In the genomic region with DNA sequence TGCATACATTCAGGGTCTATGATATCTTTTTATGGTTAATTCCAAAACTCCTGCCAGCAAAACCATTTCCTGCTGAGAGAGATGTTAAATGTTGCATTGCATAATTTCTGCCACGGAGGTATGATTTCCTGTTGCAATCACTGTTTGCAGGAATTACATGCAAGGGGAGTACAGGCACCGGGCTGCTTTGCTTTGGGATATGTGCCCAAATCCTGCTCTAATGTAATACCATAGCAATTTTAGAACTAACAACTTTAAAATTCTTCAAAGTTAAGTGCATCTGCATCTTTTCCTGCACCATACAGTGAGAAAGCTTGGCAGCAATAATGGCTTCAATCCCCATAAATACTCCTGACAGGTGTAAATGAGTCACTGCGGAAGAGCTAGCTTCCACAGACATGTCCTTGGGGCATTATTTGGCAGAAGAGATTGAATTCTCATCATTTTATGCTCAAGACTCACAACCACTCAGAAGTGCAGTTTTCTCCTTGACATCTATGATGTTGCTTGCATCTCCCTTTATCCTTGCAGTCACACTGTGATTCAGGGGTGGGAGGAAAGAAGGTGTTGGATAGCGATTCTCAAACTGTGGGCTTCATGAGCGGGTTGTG, we compare ENCODE assay signal across 9 cellular contexts. TPM values are rescaled to one million over a fixed set of nuclear protein-coding genes. Genes with fewer than 3 reads are reported as not detected.
DNase-seq lines count a peak whose midpoint lies in the region; ATAC-seq and TF ChIP-seq lines count a peak whose summit lies in the region.
"Had no signal": no experiment of that assay in that cellular context is flagged by ENCODE, and none has a peak within 500 bp of the region (broad histone marks: within the 10 kb centered on the region; RNA-seq: fewer than 3 reads in every experiment).

No MANE protein-coding gene starts in this region.

- DNase-seq in AG09309 (ENCODE audit: low read depth) (peak; percentile 89), HuH-7 (ENCODE audit: low spot score) (peak; percentile 44), cardiac fibroblast (ENCODE audit: low read depth in 2 of 2) (peak; percentile 89 to 96), mesendoderm (peak; percentile 67), activated T-cell treated with anti-CD3 and anti-CD28 coated beads for 4 hours (no peak), NCI-H2171 treated with DMSO at 0.1 percent for 48 hours (lab: John Stamatoyannopoulos, UW) (no peak)
- DNase-seq in activated naive CD8-positive, alpha-beta T cell treated with anti-CD3 and anti-CD28 coated beads for 36 hours: no peak
- DNase-seq: upper lobe of left lung had no signal

- no peak overlapping the region for H3K9ac ChIP-seq in mesendoderm (ENCODE audit: low read length)

- TF ChIP-seq CTCF in AG09309 (IDR thresholded peaks at IDR 0.05; ENCODE audit: control insufficient read depth, insufficient read depth, low read depth, low read length, missing control alignments) (no peak), cardiac fibroblast (IDR thresholded peaks at IDR 0.05; ENCODE audit: low read depth, low read length) (no peak)

- no peak overlapping the region for H3K56ac ChIP-seq in mesendoderm (ENCODE audit: low read length)

- H3K4ac ChIP-seq in mesendoderm (ENCODE audit: low read depth, low read length): no peak overlapping the region

- no peak overlapping the region for H2BK5ac ChIP-seq in mesendoderm (ENCODE audit: low read length)

- no peak overlapping the region for H3K4me2 ChIP-seq in mesendoderm (ENCODE audit: low read length)

- no peaks in the 10 kb centered on the region for H3K27me3 ChIP-seq in mesendoderm (ENCODE audit: insufficient read depth, low read length, poor library complexity)
- H3K27me3 ChIP-seq: upper lobe of left lung had no signal

- no peaks in the 10 kb centered on the region for H3K79me2 ChIP-seq in mesendoderm (ENCODE audit: control insufficient read depth, insufficient read depth, low read length)

- H3K79me1 ChIP-seq in mesendoderm (ENCODE audit: low read length): peaks cover 2% of the 10 kb centered on the region

- H3K4me3 ChIP-seq in AG09309 (ENCODE audit: control insufficient read depth, low read depth, low read length) (no peak overlapping the region), cardiac fibroblast (replicated peaks in 1 of 2; ENCODE audit: low read depth in 2 of 2, low read length in 2 of 2) (no peak overlapping the region), mesendoderm (ENCODE audit: low read length) (no peak overlapping the region)
- H3K4me3 ChIP-seq: upper lobe of left lung had no signal

- H3K27ac ChIP-seq in mesendoderm (ENCODE audit: low read depth, low read length): no peak overlapping the region

- no peak overlapping the region for H2BK15ac ChIP-seq in mesendoderm (replicated peaks; ENCODE audit: low read depth)

- no CpG with 5 or more reads among the region's 5 CpGs for WGBS in mesendoderm (ENCODE audit: extremely low coverage, insufficient coverage, low lambda C conversion rate)

- H3K23ac ChIP-seq in mesendoderm (ENCODE audit: low read length): no peak overlapping the region

- peaks cover 17% of the 10 kb centered on the region for H3K4me1 Mint-ChIP-seq in activated naive CD8-positive, alpha-beta T cell treated with anti-CD3 and anti-CD28 coated beads for 36 hours

- peaks cover 18% of the 10 kb centered on the region for H3K27me3 Mint-ChIP-seq in activated naive CD8-positive, alpha-beta T cell treated with anti-CD3 and anti-CD28 coated beads for 36 hours

- no peaks in the 10 kb centered on the region for H3K36me3 ChIP-seq in mesendoderm (ENCODE audit: control insufficient read depth, insufficient read depth, low read length)
- H3K36me3 ChIP-seq: upper lobe of left lung had no signal

- H3K9me3 Mint-ChIP-seq in activated naive CD8-positive, alpha-beta T cell treated with anti-CD3 and anti-CD28 coated beads for 36 hours: no peaks in the 10 kb centered on the region

- no peak for ATAC-seq in GM19324 (IDR thresholded peaks at IDR 0.05; ENCODE audit: low FRiP score, unreplicated experiment)

- no peak overlapping the region for H3K27ac Mint-ChIP-seq in activated naive CD8-positive, alpha-beta T cell treated with anti-CD3 and anti-CD28 coated beads for 36 hours

- H3K4me1 ChIP-seq in mesendoderm (ENCODE audit: control insufficient read depth, low read depth, low read length): peaks cover 6% of the 10 kb centered on the region

- H2BK120ac ChIP-seq in mesendoderm (ENCODE audit: low read depth, low read length): no peak overlapping the region

- H3K4me3 Mint-ChIP-seq in activated naive CD8-positive, alpha-beta T cell treated with anti-CD3 and anti-CD28 coated beads for 36 hours: no peak overlapping the region

- H2AK5ac ChIP-seq in mesendoderm (ENCODE audit: low read length): no peak overlapping the region

- H4K5ac ChIP-seq in mesendoderm (ENCODE audit: low read length): no peak overlapping the region

- H3K36me3 Mint-ChIP-seq in activated naive CD8-positive, alpha-beta T cell treated with anti-CD3 and anti-CD28 coated beads for 36 hours: no peaks in the 10 kb centered on the region

- no peak overlapping the region for H4K8ac ChIP-seq in mesendoderm (ENCODE audit: low read depth, low read length)

- H3K18ac ChIP-seq in mesendoderm (ENCODE audit: low read length): no peak overlapping the region

RNA-seq across cellular contexts. Expression of gene TRIM2, which starts 29.6 kb away (rescaled TPM):
- polyA plus RNA-seq in mesendoderm (2013, experiment 1 of 2): 13.0 TPM
- 13.2 TPM for polyA plus RNA-seq in mesendoderm (2013, experiment 2 of 2)
- under 1 TPM; 0.54 to 0.76 TPM for total RNA-seq in activated naive CD8-positive, alpha-beta T cell treated with anti-CD3 and anti-CD28 coated beads for 36 hours

Comparison
In these comparisons a context has a peak if more than half of its experiments do, and no peak if none do; other contexts are left out.
1. DNase-seq: peak in AG09309 (single experiment), HuH-7 (single experiment), cardiac fibroblast (2 of 2) and mesendoderm (single experiment); none in activated T-cell treated with anti-CD3 and anti-CD28 coated beads for 4 hours (single experiment), NCI-H2171 treated with DMSO at 0.1 percent for 48 hours (single experiment) and activated naive CD8-positive, alpha-beta T cell treated with anti-CD3 and anti-CD28 coated beads for 36 hours (single experiment).